Comparison of ENCODE assay signal across 1 cellular context in genomic region chr6:31175961-31176360, GRCh38.
TF ChIP-seq lines count a peak whose summit lies in the region.

No MANE protein-coding gene starts in this region.

TF ChIP-seq in K562, 482 proteins besides CTCF, POLR2A, EP300 and RAD21 (continued from another document):
- no peak for TF ChIP-seq TSHZ1 (CRISPR knock-in tag; IDR thresholded peaks at IDR 0.05)
TF ChIP-seq in K562: peak in this region for 12.
